ENCODE assay signal across 8 cellular contexts in the genomic region with DNA sequence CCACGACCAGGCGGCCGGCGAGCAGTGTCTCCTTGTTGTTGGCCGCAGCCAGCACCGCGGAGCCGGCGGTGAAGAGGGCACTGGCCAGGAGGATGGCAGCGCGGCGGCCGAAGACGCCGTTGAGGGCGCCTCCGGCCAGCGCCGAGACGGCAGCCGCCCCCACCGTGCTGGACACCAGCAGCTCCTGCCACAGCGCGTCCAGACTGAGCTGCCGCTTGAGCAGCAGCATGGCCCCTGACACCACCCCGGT. TPM values are rescaled to one million over a fixed set of nuclear protein-coding genes. Genes with fewer than 3 reads are reported as not detected.
DNase-seq lines count a peak whose midpoint lies in the region; ATAC-seq and TF ChIP-seq lines count a peak whose summit lies in the region.

No MANE protein-coding gene starts in this region.

- no peaks in the 10 kb centered on the region for H3K27me3 ChIP-seq in left ventricle myocardium inferior (ENCODE audit: low read depth)

- DNase-seq in activated CD4-positive, alpha-beta memory T cell treated with anti-CD3 and anti-CD28 coated beads for 36 hours, result no peak
- DNase-seq in left ventricle myocardium inferior (peak; percentile 61), retinal pigment epithelial cell (ENCODE audit: low read depth) (no peak), NCI-H345 treated with DMSO at 0.1 percent for 48 hours (lab: John Stamatoyannopoulos, UW; ENCODE audit: unreplicated experiment) (no peak), GM10248 (ENCODE audit: extremely low spot score) (no peak), NCI-H2196 treated with DMSO at 0.1 percent for 48 hours (lab: John Stamatoyannopoulos, UW; ENCODE audit: unreplicated experiment) (no peak)

- H3K4me1 Mint-ChIP-seq in activated CD4-positive, alpha-beta memory T cell treated with anti-CD3 and anti-CD28 coated beads for 36 hours (ENCODE audit: low read depth), result peaks cover 50% of the 10 kb centered on the region

- H3K27me3 Mint-ChIP-seq in activated CD4-positive, alpha-beta memory T cell treated with anti-CD3 and anti-CD28 coated beads for 36 hours, result peaks cover 3% of the 10 kb centered on the region

- no peak overlapping the region for H3K27ac Mint-ChIP-seq in activated CD4-positive, alpha-beta memory T cell treated with anti-CD3 and anti-CD28 coated beads for 36 hours

- peak overlapping the region; percentile 57 for H3K4me3 Mint-ChIP-seq in activated CD4-positive, alpha-beta memory T cell treated with anti-CD3 and anti-CD28 coated beads for 36 hours

- intact Hi-C loops in activated CD4-positive, alpha-beta memory T cell treated with anti-CD3 and anti-CD28 coated beads for 36 hours (cut with micrococcal nuclease), result loop anchor here (5.0 to 10.0 kb wide), 4 partner anchors 423 to 1200 kb away; partner anchors contain the start of gene CPNE8
- intact Hi-C loops in left ventricle myocardium inferior (cut with micrococcal nuclease), result loop anchor here (10.0 kb wide), 1 partner anchor 340 kb away; no protein-coding TSS in a partner anchor

- no peaks in the 10 kb centered on the region for H3K36me3 Mint-ChIP-seq in activated CD4-positive, alpha-beta memory T cell treated with anti-CD3 and anti-CD28 coated beads for 36 hours

- POLR2A ChIA-PET in activated CD4-positive, alpha-beta memory T cell treated with anti-CD3 and anti-CD28 coated beads for 36 hours (lab: Charles Lee), result interaction anchor here (1.8 kb wide), 1 partner anchor 10 kb away, joined by 4 read pairs; no protein-coding TSS in a partner anchor
- POLR2A ChIA-PET in GM10248 (lab: Yijun Ruan, JAX), result no interaction called here

- no peaks in the 10 kb centered on the region for H3K9me3 Mint-ChIP-seq in activated CD4-positive, alpha-beta memory T cell treated with anti-CD3 and anti-CD28 coated beads for 36 hours

- H3K4me1 ChIP-seq in left ventricle myocardium inferior, result peaks cover 48% of the 10 kb centered on the region

- peak overlapping the region; percentile 90 for H3K27ac ChIP-seq in left ventricle myocardium inferior (replicated peaks)

- H3K9me3 ChIP-seq in left ventricle myocardium inferior (replicated peaks), result no peaks in the 10 kb centered on the region

- TF ChIP-seq CTCF in left ventricle myocardium inferior (IDR thresholded peaks at IDR 0.05; ENCODE audit: borderline replicate concordance) (no peak), retinal pigment epithelial cell (conservative IDR thresholded peaks at IDR 0.05; ENCODE audit: low read depth, low read length) (no peak), GM10248 (IDR thresholded peaks at IDR 0.05; ENCODE audit: control extremely low read depth, extremely low read depth, low read depth, missing control alignments) (no peak)

- H3K36me3 ChIP-seq in left ventricle myocardium inferior, result no peaks in the 10 kb centered on the region

- ATAC-seq in GM18870 (IDR thresholded peaks at IDR 0.05; ENCODE audit: unreplicated experiment), result peak; percentile 32
- ATAC-seq in HG03045 (IDR thresholded peaks at IDR 0.05; ENCODE audit: unreplicated experiment), result peak; percentile 45

- H3K4me3 ChIP-seq in left ventricle myocardium inferior (peak overlapping the region; percentile 89), retinal pigment epithelial cell (ENCODE audit: low read length) (peak overlapping the region; percentile 68)

- CTCF ChIA-PET in activated CD4-positive, alpha-beta memory T cell treated with anti-CD3 and anti-CD28 coated beads for 36 hours (lab: Charles Lee), result interaction anchor here (0.7 to 7.8 kb wide), 5 partner anchors 12 to 483 kb away, joined by 3 to 93 read pairs (median 4); no protein-coding TSS in a partner anchor
- CTCF ChIA-PET in GM10248 (lab: Yijun Ruan, JAX), result interaction anchor here (1.0 to 9.6 kb wide), 5 partner anchors 10 to 93 kb away, joined by 3 to 66 read pairs (median 4); no protein-coding TSS in a partner anchor

RNA-seq across cellular contexts. Expression of gene SLC2A13, which starts 0.7 kb away (rescaled TPM):
- total RNA-seq in activated CD4-positive, alpha-beta memory T cell treated with anti-CD3 and anti-CD28 coated beads for 36 hours, result 1 to 10 TPM; 3.4 to 3.8 TPM
- total RNA-seq in left ventricle myocardium inferior, result 5.5 TPM
